ENCODE assay signal across 23 cellular contexts in the genomic region with DNA sequence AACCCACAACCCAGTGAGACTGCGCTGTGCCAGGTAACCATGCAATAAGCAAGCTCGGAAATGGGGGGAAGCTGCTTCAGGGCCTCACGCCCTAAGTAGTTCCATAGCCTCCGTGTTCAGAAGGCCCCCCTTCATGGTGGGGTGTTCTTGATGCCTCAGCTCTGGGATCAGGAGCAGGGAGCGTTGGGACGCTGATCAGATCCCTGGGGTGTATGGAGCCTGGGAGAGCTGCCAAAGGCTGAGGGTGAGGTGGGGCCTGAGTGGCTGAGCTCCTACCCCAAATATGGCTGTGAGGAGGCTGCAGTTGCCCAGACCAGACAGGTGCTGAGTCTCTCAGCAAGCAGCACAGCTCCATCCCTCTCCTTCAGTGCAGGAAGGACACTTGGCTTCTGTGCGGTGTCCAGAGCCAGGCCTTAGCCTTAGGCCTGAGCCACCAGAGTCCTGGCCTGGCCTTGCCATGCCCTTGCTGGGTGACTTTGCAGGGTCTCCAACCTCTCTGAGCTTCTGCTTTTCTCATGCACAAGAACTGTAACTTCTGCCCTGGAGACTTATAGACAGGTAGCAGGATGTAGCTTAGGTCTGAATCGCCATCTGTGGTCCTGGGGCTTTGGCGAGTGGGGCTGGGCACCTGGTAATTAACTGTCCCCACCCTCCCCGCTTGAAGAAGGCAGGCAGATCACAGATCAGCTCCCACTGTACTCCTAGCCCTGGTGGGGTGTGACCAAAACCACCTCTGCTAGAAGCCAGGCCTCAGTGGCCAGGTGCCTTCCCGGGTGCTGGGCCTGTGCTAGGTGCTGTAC. TPM values are rescaled to one million over a fixed set of nuclear protein-coding genes. Genes with fewer than 3 reads are reported as not detected.
DNase-seq lines count a peak whose midpoint lies in the region; ATAC-seq and TF ChIP-seq lines count a peak whose summit lies in the region.
"Had no signal": no experiment of that assay in that cellular context is flagged by ENCODE, and none has a peak within 500 bp of the region (broad histone marks: within the 10 kb centered on the region; RNA-seq: fewer than 3 reads in every experiment).

No MANE protein-coding gene starts in this region.

- H3K27ac Mint-ChIP-seq in T-helper 17 cell (peak overlapping the region; percentile 11), CD14-positive monocyte (no peak overlapping the region)
- H3K27ac Mint-ChIP-seq: activated naive CD4-positive, alpha-beta T cell treated with anti-CD3 and anti-CD28 coated beads, Interleukin-2, amount 50 U/mL, for 72 hours; activated T-helper 1 cell treated with anti-CD3 and anti-CD28 coated beads, Interleukin-12 subunit alpha, Interleukin-12 subunit beta, Interleukin-2, Interleukin-4 antibody, amounts not matched to agents 30 ng/mL and 10 ng/mL and 1 ng/mL, durations not matched to agents 14 hours and 24 hours and 36 hours; CD4-positive, CD25-positive, alpha-beta regulatory T cell; nephron had no signal

- H3K4me1 ChIP-seq in right atrium auricular region = peaks cover 0 to 46% of the 10 kb centered on the region in 2 donors

- H3K27me3 Mint-ChIP-seq in T-helper 17 cell (no peaks in the 10 kb centered on the region), CD14-positive monocyte (ENCODE audit: low read depth in 3 of 3) (peaks cover 19 to 20% (median 19%) of the 10 kb centered on the region in 3 donors)

- peak overlapping the region; percentile 55 to 66 for H3K27ac ChIP-seq in right atrium auricular region
- H3K27ac ChIP-seq: A549 had no signal

- peaks cover 0 to 4% (median 3%) of the 10 kb centered on the region in 7 donors for H3K9me3 Mint-ChIP-seq in CD14-positive monocyte
- H3K9me3 Mint-ChIP-seq: activated naive CD4-positive, alpha-beta T cell treated with anti-CD3 and anti-CD28 coated beads, Interleukin-2, amount 50 U/mL, for 72 hours; activated T-helper 1 cell treated with anti-CD3 and anti-CD28 coated beads, Interleukin-12 subunit alpha, Interleukin-12 subunit beta, Interleukin-2, Interleukin-4 antibody, amounts not matched to agents 30 ng/mL and 10 ng/mL and 1 ng/mL, durations not matched to agents 14 hours and 24 hours and 36 hours; mesothelial cell of epicardium; nephron had no signal

- H3K36me3 ChIP-seq in right atrium auricular region = no peaks in the 10 kb centered on the region

- H3K4me3 ChIP-seq in right atrium auricular region = no peak overlapping the region
- H3K4me3 ChIP-seq: A549 had no signal

- TF ChIP-seq CTCF in right atrium auricular region (IDR thresholded peaks at IDR 0.05) (no peak), CD14-positive monocyte (IDR thresholded peaks at IDR 0.05) (no peak)

- H3K36me3 Mint-ChIP-seq in T-helper 17 cell (ENCODE audit: low read depth) = peaks cover 2% of the 10 kb centered on the region
- peaks cover 0 to 5% of the 10 kb centered on the region in 2 donors for H3K36me3 Mint-ChIP-seq in CD14-positive monocyte
- H3K36me3 Mint-ChIP-seq: activated naive CD4-positive, alpha-beta T cell treated with anti-CD3 and anti-CD28 coated beads, Interleukin-2, amount 50 U/mL, for 72 hours; CD4-positive, CD25-positive, alpha-beta regulatory T cell had no signal

- no peak overlapping the region for H3K4me3 Mint-ChIP-seq in T-helper 17 cell
- H3K4me3 Mint-ChIP-seq in CD14-positive monocyte = no peak overlapping the region
- H3K4me3 Mint-ChIP-seq: activated T-helper 1 cell treated with anti-CD3 and anti-CD28 coated beads, Interleukin-12 subunit alpha, Interleukin-12 subunit beta, Interleukin-2, Interleukin-4 antibody, amounts not matched to agents 30 ng/mL and 10 ng/mL and 1 ng/mL, durations not matched to agents 14 hours and 24 hours and 36 hours; CD4-positive, CD25-positive, alpha-beta regulatory T cell; mesothelial cell of epicardium; nephron had no signal

- intact Hi-C loops in CD14-positive monocyte (cut with micrococcal nuclease) = no loop called here

- DNase-seq in NCI-H345 (lab: John Stamatoyannopoulos, UW) (peak; percentile 65), NCI-H345 treated with DMSO at 0.1 percent for 48 hours (lab: John Stamatoyannopoulos, UW; ENCODE audit: unreplicated experiment) (no peak), T-helper 17 cell (no peak), right atrium auricular region (ENCODE audit: low spot score) (no peak), SW 1271 (lab: John Stamatoyannopoulos, UW) (no peak), CD14-positive monocyte (ENCODE audit: low spot score) (no peak), NCI-H2227 (lab: John Stamatoyannopoulos, UW; ENCODE audit: unreplicated experiment) (no peak)
- no peak for DNase-seq in stimulated activated naive CD4-positive, alpha-beta T cell (lab: John Stamatoyannopoulos, UW)
- DNase-seq: CD4-positive, CD25-positive, alpha-beta regulatory T cell; effector CD4-positive, alpha-beta T cell; GDM1; NCI-H1436 treated with DMSO at 0.1 percent for 48 hours; RPMI8226 had no signal

- no peaks in the 10 kb centered on the region for H3K9me3 ChIP-seq in T-helper 17 cell (ENCODE audit: control insufficient read depth, low read length, poor library complexity, severe bottlenecking)
- no peaks in the 10 kb centered on the region for H3K9me3 ChIP-seq in right atrium auricular region
- H3K9me3 ChIP-seq: A549 had no signal

- no peak for ATAC-seq in T-helper 17 cell
- ATAC-seq: A549; activated naive CD4-positive, alpha-beta T cell treated with anti-CD3 and anti-CD28 coated beads, Interleukin-2, amount 50 U/mL, for 72 hours had no signal

- H3K4me1 Mint-ChIP-seq in T-helper 17 cell = peaks cover 6% of the 10 kb centered on the region
- H3K4me1 Mint-ChIP-seq in CD14-positive monocyte = peaks cover 3% of the 10 kb centered on the region

- no peaks in the 10 kb centered on the region for H3K27me3 ChIP-seq in right atrium auricular region

RNA-seq across cellular contexts. Expression of a gene that starts 5.3 kb away (rescaled TPM):
- total RNA-seq in T-helper 17 cell = 1 to 10 TPM in 1 of 2 donors, under 1 TPM in 1; 0.76 to 1.2 TPM
- 10 to 100 TPM in 1 of 2 donors, 1 to 10 TPM in 1; 2.2 to 12.3 TPM for total RNA-seq in right atrium auricular region
- polyA plus RNA-seq in CD14-positive monocyte = not detected

RNA-seq across cellular contexts. Expression of a gene that starts 8.8 kb away (rescaled TPM):
- total RNA-seq in T-helper 17 cell (10 to 100 TPM; 45.0 to 53.6 TPM), right atrium auricular region (10 to 100 TPM; 41.4 to 45.9 TPM)
- 10 to 100 TPM; 30.3 to 31.5 TPM for polyA plus RNA-seq in CD14-positive monocyte

RNA-seq across cellular contexts. Expression of a gene that starts 10.2 kb away (rescaled TPM):
- total RNA-seq in T-helper 17 cell (10 to 100 TPM; 31.6 to 44.0 TPM), right atrium auricular region (100 to 1,000 TPM; 213 to 319 TPM)
- polyA plus RNA-seq in CD14-positive monocyte = 10 to 100 TPM; 15.3 to 26.8 TPM

RNA-seq across cellular contexts. Expression of a gene that starts 15.2 kb away (rescaled TPM):
- total RNA-seq in T-helper 17 cell = under 1 TPM; 0.30 to 0.81 TPM
- not detected for total RNA-seq in right atrium auricular region
- under 1 TPM in 1 of 2 donors, not detected in 1; 0.29 TPM for polyA plus RNA-seq in CD14-positive monocyte
- total RNA-seq: cerebellum, M059J, NCI-H460, subcutaneous adipose tissue had no signal
- polyA plus RNA-seq: A549 had no signal

RNA-seq across cellular contexts. Expression of a gene that starts 23.8 kb away (rescaled TPM):
- total RNA-seq in T-helper 17 cell (1 to 10 TPM in 1 of 2 donors, not detected in 1; 4.4 TPM), right atrium auricular region (not detected)
- 1 to 10 TPM; 1.0 TPM for polyA plus RNA-seq in CD14-positive monocyte
- total RNA-seq: activated T-helper 1 cell treated with anti-CD3 and anti-CD28 coated beads, Interleukin-12 subunit alpha, Interleukin-12 subunit beta, Interleukin-2, Interleukin-4 antibody, amounts not matched to agents 30 ng/mL and 10 ng/mL and 1 ng/mL, durations not matched to agents 14 hours and 24 hours and 36 hours; cerebellum; M059J; mesothelial cell of epicardium; NCI-H460; pulmonary artery endothelial cell had no signal

Comparison
In these comparisons a context has a peak if more than half of its experiments do, and no peak if none do; other contexts are left out.
1. RNA of a gene that starts 10.2 kb away (total RNA-seq): 213 to 319 TPM in right atrium auricular region; 31.6 to 44.0 TPM in T-helper 17 cell; every median in the first group is over 4 times any median in the second.